18 cellular contexts compared by ENCODE assay signal in the genomic region with DNA sequence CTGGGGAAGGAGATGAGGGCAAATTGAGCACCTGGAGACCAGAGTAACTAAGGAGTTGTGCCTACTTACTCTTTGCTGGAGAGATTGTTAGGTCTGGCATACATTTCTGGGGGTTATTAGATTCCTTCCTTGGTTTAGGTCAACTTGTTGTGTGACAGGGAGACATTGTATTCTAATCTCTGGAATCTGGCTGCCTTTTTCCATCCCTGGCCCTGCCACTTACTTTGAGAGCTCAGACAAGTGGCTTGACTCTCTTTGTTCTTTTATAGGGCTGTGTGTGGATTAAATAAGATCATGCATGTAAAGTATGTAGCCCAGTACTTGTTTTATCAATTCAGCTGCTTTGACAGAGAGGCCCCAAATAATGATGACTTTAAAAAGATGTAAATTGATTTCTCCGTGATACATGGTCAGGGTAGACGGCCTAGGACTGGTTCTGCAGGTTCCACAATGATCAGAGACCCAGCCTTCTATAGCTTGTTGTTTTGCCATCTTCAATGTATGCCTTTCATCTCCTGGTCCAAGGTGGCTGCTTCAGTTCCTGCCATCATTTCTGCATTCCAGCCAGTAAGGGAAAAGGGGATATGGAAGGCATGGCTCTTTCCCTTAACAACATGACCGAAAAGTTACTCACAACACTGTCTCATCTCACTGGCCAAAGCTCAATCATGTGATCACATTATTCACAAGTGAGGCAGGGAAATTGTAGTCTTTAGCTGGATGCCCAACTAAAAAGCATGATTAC.
A peak's percentile ranks its signal among the peaks of the same experiment; 100 is the strongest.
DNase-seq lines count a peak whose midpoint lies in the region; ATAC-seq, FAIRE-seq and TF ChIP-seq lines count a peak whose summit lies in the region.
"Had no signal": no experiment of that assay in that cellular context is flagged by ENCODE, and none has a peak within 500 bp of the region (broad histone marks: within the 10 kb centered on the region; RNA-seq: fewer than 3 reads in every experiment).

No MANE protein-coding gene starts in this region.

- no peak for TF ChIP-seq CTCF in activated CD8-positive, alpha-beta T cell treated with anti-CD3 and anti-CD28 coated beads for 36 hours (IDR thresholded peaks at IDR 0.05)
- TF ChIP-seq CTCF in fibroblast of mammary gland (conservative IDR thresholded peaks at IDR 0.05; ENCODE audit: control insufficient read depth, insufficient read depth, low read depth, low read length) (no peak), tibial artery (IDR thresholded peaks at IDR 0.05) (no peak)

- intact Hi-C loops in activated CD8-positive, alpha-beta T cell treated with anti-CD3 and anti-CD28 coated beads for 36 hours (cut with micrococcal nuclease): no loop called here
- intact Hi-C loops in tibial artery (cut with DNase I; ENCODE audit: low total_unique reads): no loop called here

- H3K27me3 ChIP-seq in tibial artery: no peaks in the 10 kb centered on the region
- H3K27me3 ChIP-seq: BLaER1 treated with 17β-estradiol and CSF1 and Interleukin-3, amounts not matched to agents 10 nM and 100 nM; SJSA1 had no signal

- H3K4me1 ChIP-seq in tibial artery: no peaks in the 10 kb centered on the region
- H3K4me1 ChIP-seq: Caco-2 had no signal

- no peak for DNase-seq in activated CD8-positive, alpha-beta T cell treated with anti-CD3 and anti-CD28 coated beads, Interleukin-2, amount 10 ng/mL, durations not matched to agents 7 days and 5 days
- DNase-seq in activated CD8-positive, alpha-beta T cell treated with anti-CD3 and anti-CD28 coated beads for 36 hours: no peak
- peak; percentile 69 for DNase-seq in NCI-H510A treated with DMSO at 0.1 percent for 48 hours (lab: John Stamatoyannopoulos, UW)
- DNase-seq in fibroblast of mammary gland (ENCODE audit: low read depth): peak; percentile 29
- no peak for DNase-seq in NOMO-1 treated with dmso at 0.1 percent for 144 hours (lab: John Stamatoyannopoulos, UW; ENCODE audit: unreplicated experiment)
- no peak for DNase-seq in tibial artery
- DNase-seq in GM12892 (ENCODE audit: insufficient read length): no peak
- DNase-seq: 8988T, Caco-2, GF-D8, MM.1S, NCI-H1105 treated with DMSO at 0.1 percent for 48 hours, NCI-H187, NCI-H526 treated with DMSO at 0.1 percent for 48 hours had no signal

- H3K27me3 Mint-ChIP-seq in activated CD8-positive, alpha-beta T cell treated with anti-CD3 and anti-CD28 coated beads, Interleukin-2, amount 10 ng/mL, durations not matched to agents 7 days and 5 days (ENCODE audit: low read depth): no peaks in the 10 kb centered on the region
- H3K27me3 Mint-ChIP-seq in activated CD8-positive, alpha-beta T cell treated with anti-CD3 and anti-CD28 coated beads for 36 hours: no peaks in the 10 kb centered on the region

- FAIRE-seq in GM12892 (lab: Jason Lieb, UNC): no peak
- FAIRE-seq: HepG2 had no signal

- peaks cover 74% of the 10 kb centered on the region for H3K4me1 Mint-ChIP-seq in activated CD8-positive, alpha-beta T cell treated with anti-CD3 and anti-CD28 coated beads, Interleukin-2, amount 10 ng/mL, durations not matched to agents 7 days and 5 days (ENCODE audit: low read depth)
- H3K4me1 Mint-ChIP-seq in activated CD8-positive, alpha-beta T cell treated with anti-CD3 and anti-CD28 coated beads for 36 hours (ENCODE audit: low read depth): peaks cover 54% of the 10 kb centered on the region

- H3K36me3 ChIP-seq in tibial artery: no peaks in the 10 kb centered on the region
- H3K36me3 ChIP-seq: SJSA1 had no signal

- no peak for TF ChIP-seq POLR2A in GM12892 (IDR thresholded peaks at IDR 0.05; ENCODE audit: low read depth, low read length)

- POLR2A ChIA-PET in activated CD8-positive, alpha-beta T cell treated with anti-CD3 and anti-CD28 coated beads, Interleukin-2, amount 10 ng/mL, durations not matched to agents 7 days and 5 days (lab: Charles Lee): interaction anchor here (1.1 kb wide), 2 partner anchors 40 to 41 kb away, joined by 3 read pairs; no protein-coding TSS in a partner anchor
- POLR2A ChIA-PET in activated CD8-positive, alpha-beta T cell treated with anti-CD3 and anti-CD28 coated beads for 36 hours (lab: Charles Lee): interaction anchor here (1.0 kb wide), 1 partner anchor 9 kb away, joined by 5 read pairs; no protein-coding TSS in a partner anchor

- H3K9me3 Mint-ChIP-seq in activated CD8-positive, alpha-beta T cell treated with anti-CD3 and anti-CD28 coated beads, Interleukin-2, amount 10 ng/mL, durations not matched to agents 7 days and 5 days (ENCODE audit: insufficient read depth): no peaks in the 10 kb centered on the region
- no peaks in the 10 kb centered on the region for H3K9me3 Mint-ChIP-seq in activated CD8-positive, alpha-beta T cell treated with anti-CD3 and anti-CD28 coated beads for 36 hours

- H3K27ac Mint-ChIP-seq in activated CD8-positive, alpha-beta T cell treated with anti-CD3 and anti-CD28 coated beads, Interleukin-2, amount 10 ng/mL, durations not matched to agents 7 days and 5 days: peak overlapping the region; percentile 22
- no peak overlapping the region for H3K27ac Mint-ChIP-seq in activated CD8-positive, alpha-beta T cell treated with anti-CD3 and anti-CD28 coated beads for 36 hours

- H3K27ac ChIP-seq in tibial artery: no peak overlapping the region
- H3K27ac ChIP-seq: BLaER1 treated with 17β-estradiol and CSF1 and Interleukin-3, amounts not matched to agents 10 nM and 100 nM; SJSA1 had no signal

- H3K9me3 ChIP-seq in tibial artery: no peaks in the 10 kb centered on the region
- H3K9me3 ChIP-seq: Caco-2, SJSA1 had no signal

- peaks cover 78% of the 10 kb centered on the region for H3K36me3 Mint-ChIP-seq in activated CD8-positive, alpha-beta T cell treated with anti-CD3 and anti-CD28 coated beads, Interleukin-2, amount 10 ng/mL, durations not matched to agents 7 days and 5 days (ENCODE audit: low read depth)
- peaks cover 5% of the 10 kb centered on the region for H3K36me3 Mint-ChIP-seq in activated CD8-positive, alpha-beta T cell treated with anti-CD3 and anti-CD28 coated beads for 36 hours (ENCODE audit: low read depth)

- no peak overlapping the region for H3K4me3 Mint-ChIP-seq in activated CD8-positive, alpha-beta T cell treated with anti-CD3 and anti-CD28 coated beads, Interleukin-2, amount 10 ng/mL, durations not matched to agents 7 days and 5 days
- H3K4me3 Mint-ChIP-seq in activated CD8-positive, alpha-beta T cell treated with anti-CD3 and anti-CD28 coated beads for 36 hours: no peak overlapping the region

- H3K4me3 ChIP-seq in fibroblast of mammary gland (ENCODE audit: control insufficient read depth, low read depth, low read length) (no peak overlapping the region), tibial artery (no peak overlapping the region)
- H3K4me3 ChIP-seq: BLaER1 treated with 17β-estradiol and CSF1 and Interleukin-3, amounts not matched to agents 10 nM and 100 nM; SJSA1 had no signal

- ATAC-seq in activated CD8-positive, alpha-beta T cell treated with anti-CD3 and anti-CD28 coated beads, Interleukin-2, amount 10 ng/mL, durations not matched to agents 7 days and 5 days: no peak
- ATAC-seq in activated CD8-positive, alpha-beta T cell treated with anti-CD3 and anti-CD28 coated beads for 36 hours: no peak
- ATAC-seq in GM21528 (IDR thresholded peaks at IDR 0.05; ENCODE audit: low FRiP score, unreplicated experiment): no peak
- ATAC-seq: HepG2 had no signal

- CTCF ChIA-PET in activated CD8-positive, alpha-beta T cell treated with anti-CD3 and anti-CD28 coated beads, Interleukin-2, amount 10 ng/mL, durations not matched to agents 7 days and 5 days (lab: Charles Lee): interaction anchor here (1.5 to 3.5 kb wide), 2 partner anchors 72 to 147 kb away, joined by 4 to 11 read pairs; no protein-coding TSS in a partner anchor
- CTCF ChIA-PET in activated CD8-positive, alpha-beta T cell treated with anti-CD3 and anti-CD28 coated beads for 36 hours (lab: Charles Lee): interaction anchor here (1.0 to 1.9 kb wide), 4 partner anchors 20 to 148 kb away, joined by 3 to 4 read pairs (median 4); no protein-coding TSS in a partner anchor

Comparison
In these comparisons a context has a peak if more than half of its experiments do, and no peak if none do; other contexts are left out.
1. DNase-seq: peak in NCI-H510A treated with DMSO at 0.1 percent for 48 hours (single experiment) and fibroblast of mammary gland (single experiment); none in activated CD8-positive, alpha-beta T cell treated with anti-CD3 and anti-CD28 coated beads, Interleukin-2, amount 10 ng/mL, durations not matched to agents 7 days and 5 days (single experiment), activated CD8-positive, alpha-beta T cell treated with anti-CD3 and anti-CD28 coated beads for 36 hours (single experiment), NOMO-1 treated with dmso at 0.1 percent for 144 hours (single experiment), tibial artery (0 of 2) and GM12892 (single experiment).